8 cellular contexts compared by ENCODE assay signal in genomic region chr1:25904942-25905679, GRCh38. TPM values are rescaled to one million over a fixed set of nuclear protein-coding genes. Genes with fewer than 3 reads are reported as not detected.
A peak's percentile ranks its signal among the peaks of the same experiment; 100 is the strongest.
DNase-seq lines count a peak whose midpoint lies in the region; ATAC-seq and TF ChIP-seq lines count a peak whose summit lies in the region.

No MANE protein-coding gene starts in this region.

- peak overlapping the region; percentile 97 to 99 (median 98) for H3K27ac Mint-ChIP-seq in nephron

- H3K4me3 Mint-ChIP-seq in nephron = peak overlapping the region; percentile 96 to 100 (median 98)

- H3K27ac ChIP-seq in DND-41 (ENCODE audit: low read length) = peak overlapping the region; percentile 97
- H3K27ac ChIP-seq in RWPE2 (ENCODE audit: poor library complexity, severe bottlenecking) = peak overlapping the region; percentile 77

- peaks cover 49% of the 10 kb centered on the region for H4K20me1 ChIP-seq in DND-41 (ENCODE audit: insufficient read depth, low read length)

- peak; percentile 78 for ATAC-seq in DND-41 (ENCODE audit: insufficient read depth, low read depth)
- peak; percentile 85 for ATAC-seq in RWPE2 (ENCODE audit: low read depth)
- ATAC-seq in stimulated activated naive CD8-positive, alpha-beta T cell treated with anti-CD3 and anti-CD28 coated beads, Interleukin-15, Interleukin-2, amounts not matched to agents 100 U/mL and 50 U/mL, for 24 hours = peak; percentile 85

- no peaks in the 10 kb centered on the region for H3K27me3 ChIP-seq in DND-41 (ENCODE audit: insufficient read depth, low read length, poor library complexity)
- H3K27me3 ChIP-seq in H7 (ENCODE audit: control insufficient read depth, insufficient read depth, low read length) = no peaks in the 10 kb centered on the region; the same call in 1 of the 2 replicates
- H3K27me3 ChIP-seq in MG63 = no peaks in the 10 kb centered on the region
- H3K27me3 ChIP-seq in RWPE2 (ENCODE audit: insufficient read depth, poor library complexity, severe bottlenecking) = no peaks in the 10 kb centered on the region

- H3K79me2 ChIP-seq in DND-41 (ENCODE audit: insufficient read depth, low read length) = peaks cover 60% of the 10 kb centered on the region

- H2AFZ ChIP-seq in DND-41 (ENCODE audit: low read depth, low read length) = no peak overlapping the region

- peaks cover 43% of the 10 kb centered on the region for H3K36me3 Mint-ChIP-seq in nephron (ENCODE audit: low read depth)

- peaks cover 54% of the 10 kb centered on the region for H3K4me1 ChIP-seq in DND-41 (ENCODE audit: insufficient read depth, low read length)
- H3K4me1 ChIP-seq in RWPE2 (ENCODE audit: insufficient read depth, poor library complexity, severe bottlenecking) = peaks cover 11% of the 10 kb centered on the region

- no peaks in the 10 kb centered on the region for H3K9me3 ChIP-seq in DND-41 (ENCODE audit: insufficient read depth, low read length, severe bottlenecking)
- H3K9me3 ChIP-seq in MG63 = no peaks in the 10 kb centered on the region
- no peaks in the 10 kb centered on the region for H3K9me3 ChIP-seq in RWPE2 (ENCODE audit: severe bottlenecking)

- H3K4me1 Mint-ChIP-seq in nephron = peaks cover 50% of the 10 kb centered on the region

- H3K36me3 ChIP-seq in DND-41 (ENCODE audit: insufficient read depth, low read length) (peaks cover 55% of the 10 kb centered on the region), H7 (replicated peaks; ENCODE audit: control insufficient read depth, insufficient read depth, low read length) (peaks cover 21% of the 10 kb centered on the region), MG63 (peaks cover 45% of the 10 kb centered on the region), RWPE2 (ENCODE audit: low read depth) (peaks cover 50% of the 10 kb centered on the region)

- peak overlapping the region; percentile 99 for H3K9ac ChIP-seq in DND-41 (ENCODE audit: low read depth, low read length)

- H3K4me3 ChIP-seq in DND-41 (ENCODE audit: low read depth in 1 of 2, low read length in 2 of 2) (peak overlapping the region; percentile 77 to 87), H7 (ENCODE audit: insufficient read depth, low read depth, low read length) (peak overlapping the region; percentile 90), MG63 (peak overlapping the region; percentile 99), RWPE2 (ENCODE audit: severe bottlenecking) (peak overlapping the region; percentile 92), fibroblast of the aortic adventitia (ENCODE audit: low read depth, low read length) (peak overlapping the region; percentile 70)

- H3K27me3 Mint-ChIP-seq in nephron (ENCODE audit: low read depth) = no peaks in the 10 kb centered on the region

- TF ChIP-seq CTCF in DND-41 (IDR thresholded peaks at IDR 0.05; ENCODE audit: borderline replicate concordance, extremely low read depth, low read length, poor library complexity, severe bottlenecking) (peak; percentile 38), RWPE2 (IDR thresholded peaks at IDR 0.05; ENCODE audit: poor library complexity, severe bottlenecking) (peak; percentile 36), fibroblast of the aortic adventitia (IDR thresholded peaks at IDR 0.05; ENCODE audit: insufficient read depth, low read length) (no peak), nephron (IDR thresholded peaks at IDR 0.05; ENCODE audit: unreplicated experiment in 3 of 3) (no peak)

- H3K4me2 ChIP-seq in DND-41 (ENCODE audit: insufficient read depth, low read length) = peak overlapping the region; percentile 70

- peak; percentile 98 for DNase-seq in DND-41
- DNase-seq in H7 = peak; percentile 97
- DNase-seq in MG63 = peak; percentile 97
- peak; percentile 96 for DNase-seq in RWPE2 (ENCODE audit: low spot score)
- peak; percentile 81 for DNase-seq in activated effector memory CD4-positive, alpha-beta T cell treated with Interleukin-2 at 50 U/mL for 16 hours
- peak; percentile 83 for DNase-seq in fibroblast of the aortic adventitia (ENCODE audit: low read depth)
- DNase-seq in stimulated activated naive CD8-positive, alpha-beta T cell treated with anti-CD3 and anti-CD28 coated beads, Interleukin-15, Interleukin-2, amounts not matched to agents 100 U/mL and 50 U/mL, for 24 hours = peak; percentile 98

- H3K9me3 Mint-ChIP-seq in nephron = no peaks in the 10 kb centered on the region

RNA-seq across cellular contexts. Expression of gene STMN1, which starts 1.1 kb away (rescaled TPM):
- total RNA-seq in H7 (2014; rRNA removed; shearing (Covaris generic)) = 388 and 484 TPM in 2 replicates
- 85.4 and 116 TPM in 2 replicates for total RNA-seq in MG63 (2014; rRNA removed; shearing (Covaris generic); ENCODE audit: low replicate concordance)
- total RNA-seq in fibroblast of the aortic adventitia (ENCODE audit: low replicate concordance) = 89.5 and 137 TPM in 2 replicates

RNA-seq across cellular contexts. Expression of gene PAQR7, which starts 29.6 kb away (rescaled TPM):
- 7.9 and 8.2 TPM in 2 replicates for total RNA-seq in H7 (2014; rRNA removed; shearing (Covaris generic))
- 3.8 and 8.3 TPM in 2 replicates for total RNA-seq in MG63 (2014; rRNA removed; shearing (Covaris generic); ENCODE audit: low replicate concordance)
- 2.8 and 6.9 TPM in 2 replicates for total RNA-seq in fibroblast of the aortic adventitia (ENCODE audit: low replicate concordance)

RNA-seq across cellular contexts. Expression of gene AUNIP, which starts 45.9 kb away (rescaled TPM):
- total RNA-seq in H7 (2014; rRNA removed; shearing (Covaris generic)) = 38.9 and 42.2 TPM in 2 replicates
- 10.3 and 20.6 TPM in 2 replicates for total RNA-seq in MG63 (2014; rRNA removed; shearing (Covaris generic); ENCODE audit: low replicate concordance)
- 4.8 TPM in 1 of 2 replicates, not detected in the other for total RNA-seq in fibroblast of the aortic adventitia (ENCODE audit: low replicate concordance)

Comparison
In these comparisons a context has a peak if more than half of its experiments do, and no peak if none do; other contexts are left out.
1. Peak in every context shown above with its lines: DNase-seq, ATAC-seq, H3K4me3 ChIP-seq and H3K27ac ChIP-seq.
2. CTCF ChIP-seq: peak in DND-41 (single experiment) and RWPE2 (single experiment); none in fibroblast of the aortic adventitia (single experiment) and nephron (0 of 3).